ENCODE assay signal across 12 cellular contexts in genomic region chr13:51425410-51426042, GRCh38. TPM values are rescaled to one million over a fixed set of nuclear protein-coding genes. Genes with fewer than 3 reads are reported as not detected.
A peak's percentile ranks its signal among the peaks of the same experiment; 100 is the strongest.
DNase-seq lines count a peak whose midpoint lies in the region; TF ChIP-seq lines count a peak whose summit lies in the region.
"Had no signal": no experiment of that assay in that cellular context is flagged by ENCODE, and none has a peak within 500 bp of the region (broad histone marks: within the 10 kb centered on the region; RNA-seq: fewer than 3 reads in every experiment).

No MANE protein-coding gene starts in this region.

- H3K9ac ChIP-seq in HUES6 (ENCODE audit: low read length): no peak overlapping the region
- peak overlapping the region; percentile 18 for H3K9ac ChIP-seq in mesenchymal stem cell (ENCODE audit: low read length)

- H2BK12ac ChIP-seq in mesenchymal stem cell (ENCODE audit: low read length in 2 of 2): no peak overlapping the region

- no peak overlapping the region for H3K4ac ChIP-seq in mesenchymal stem cell (ENCODE audit: low read depth in 1 of 2, low read length in 2 of 2)

- H3K36me3 ChIP-seq in HUES6 (ENCODE audit: control insufficient read depth, insufficient read depth, low read length): peaks cover 23% of the 10 kb centered on the region
- H3K36me3 ChIP-seq in mesenchymal stem cell (ENCODE audit: control insufficient read depth in 1 of 2, insufficient read depth in 2 of 2, low read depth in 1 of 2, low read length in 2 of 2): peaks cover 0 to 45% of the 10 kb centered on the region in 2 experiments

- H2AFZ ChIP-seq in mesenchymal stem cell (ENCODE audit: low read depth, low read length): no peak overlapping the region

- CTCF ChIA-PET in AG04449 (lab: Yijun Ruan, JAX): interaction anchor here (0.6 to 2.2 kb wide), 6 partner anchors 9 to 390 kb away, joined by 3 to 9 read pairs (median 4); no protein-coding TSS in a partner anchor

- no peak overlapping the region for H2BK5ac ChIP-seq in mesenchymal stem cell (ENCODE audit: low read depth, low read length, poor library complexity, severe bottlenecking)

- no peak overlapping the region for H4K91ac ChIP-seq in mesenchymal stem cell (ENCODE audit: low read length)

- no peak overlapping the region for H3K18ac ChIP-seq in mesenchymal stem cell (ENCODE audit: low read depth in 1 of 2, low read length in 2 of 2)

- H2BK15ac ChIP-seq in mesenchymal stem cell (ENCODE audit: low read depth, poor library complexity, severe bottlenecking): no peak overlapping the region

- WGBS in mesenchymal stem cell: 95% methylated on average over 3 of the region's 4 CpGs

- no peak for TF ChIP-seq CTCF in AG04449 (IDR thresholded peaks at IDR 0.05; ENCODE audit: insufficient read depth, low read length, missing control alignments)

- no peak overlapping the region for H3K23ac ChIP-seq in mesenchymal stem cell (ENCODE audit: low read length in 2 of 2)

- H3K14ac ChIP-seq in mesenchymal stem cell (ENCODE audit: low read length in 2 of 2): no peak overlapping the region

- H3K4me2 ChIP-seq in mesenchymal stem cell (ENCODE audit: low read length, poor library complexity, severe bottlenecking): no peak overlapping the region

- peak overlapping the region; percentile 64 for H3K27ac ChIP-seq in HUES6 (ENCODE audit: low read depth, low read length)
- no peak overlapping the region for H3K27ac ChIP-seq in mesenchymal stem cell (ENCODE audit: low read length, poor library complexity, severe bottlenecking)
- H3K27ac ChIP-seq: epithelial cell of prostate had no signal

- H2AK5ac ChIP-seq in mesenchymal stem cell (ENCODE audit: low read length, severe bottlenecking): no peak overlapping the region

- no peaks in the 10 kb centered on the region for H3K27me3 ChIP-seq in HUES6 (ENCODE audit: control insufficient read depth, insufficient read depth, low read length)
- H3K27me3 ChIP-seq in mesenchymal stem cell (ENCODE audit: control insufficient read depth in 1 of 2, insufficient read depth in 1 of 2, low read length in 2 of 2): no peaks in the 10 kb centered on the region

- no peaks in the 10 kb centered on the region for H3K79me1 ChIP-seq in mesenchymal stem cell (replicated peaks; ENCODE audit: low read length, poor library complexity, severe bottlenecking)

- POLR2A ChIA-PET in AG04449 (lab: Yijun Ruan, JAX): no interaction called here

- DNase-seq in AG04449 (ENCODE audit: low read depth, low spot score) (peak; percentile 10), fibroblast of gingiva (ENCODE audit: low read depth) (peak; percentile 56), mesenchymal stem cell (peak; percentile 62), NCI-H1092 treated with DMSO at 0.1 percent for 48 hours (lab: John Stamatoyannopoulos, UW) (no peak), NCI-H1092 (lab: John Stamatoyannopoulos, UW) (no peak), GF-D8 (lab: John Stamatoyannopoulos, UW) (no peak)
- no peak for DNase-seq in stimulated activated naive CD4-positive, alpha-beta T cell (lab: John Stamatoyannopoulos, UW)
- DNase-seq: H7, KG1, OCI-M1 had no signal

- no peak overlapping the region for H2BK120ac ChIP-seq in mesenchymal stem cell (ENCODE audit: low read depth, low read length)

- H3K9me3 ChIP-seq in HUES6 (ENCODE audit: control insufficient read depth, insufficient read depth, low read depth, low read length) (no peaks in the 10 kb centered on the region), mesenchymal stem cell (ENCODE audit: control insufficient read depth, low read length) (no peaks in the 10 kb centered on the region)

- H4K8ac ChIP-seq in mesenchymal stem cell (ENCODE audit: low read length): no peak overlapping the region

- H3K4me1 ChIP-seq in HUES6 (ENCODE audit: control insufficient read depth, insufficient read depth, low read length) (peaks cover 52% of the 10 kb centered on the region), mesenchymal stem cell (ENCODE audit: control insufficient read depth, insufficient read depth, low read depth, low read length) (peaks cover 1% of the 10 kb centered on the region)

- no peak overlapping the region for H3K4me3 ChIP-seq in AG04449 (ENCODE audit: low read depth, low read length)
- peak overlapping the region; percentile 2; the same call in 1 of the 2 replicates for H3K4me3 ChIP-seq in HUES6 (ENCODE audit: low read depth, low read length)
- no peak overlapping the region for H3K4me3 ChIP-seq in mesenchymal stem cell (ENCODE audit: insufficient read depth in 1 of 2, low read depth in 1 of 2, low read length in 2 of 2)

RNA-seq across cellular contexts. Expression of gene INTS6, which starts 27.3 kb away (rescaled TPM):
- polyA plus RNA-seq in mesenchymal stem cell (2013, experiment 1 of 2): 19.8 TPM
- 21.1 TPM for polyA plus RNA-seq in mesenchymal stem cell (2013, experiment 2 of 2)

Comparison
In these comparisons a context has a peak if more than half of its experiments do, and no peak if none do; other contexts are left out.
1. DNase-seq: peak in AG04449 (single experiment), fibroblast of gingiva (single experiment) and mesenchymal stem cell (single experiment); none in NCI-H1092 treated with DMSO at 0.1 percent for 48 hours (single experiment), stimulated activated naive CD4-positive, alpha-beta T cell (0 of 6), NCI-H1092 (single experiment) and GF-D8 (single experiment).